ENCODE assay signal across 1 cellular context in genomic region chr6:5143625-5144311, GRCh38.
A peak's percentile ranks its signal among the peaks of the same experiment; 100 is the strongest.
TF ChIP-seq lines count a peak whose summit lies in the region.

No MANE protein-coding gene starts in this region.

TF ChIP-seq in HepG2, 621 proteins besides CTCF, POLR2A, EP300 and RAD21 (continued from another document and continues in another):
- TF ChIP-seq ZBED4 (CRISPR knock-in tag; IDR thresholded peaks at IDR 0.05; ENCODE audit: borderline replicate concordance) = 0 out of 2 replicates have a peak, but pooled peaks have one; percentile 60
- TF ChIP-seq SALL2 (CRISPR knock-in tag; IDR thresholded peaks at IDR 0.05) = no peak
- no peak for TF ChIP-seq TRAFD1 (CRISPR knock-in tag; IDR thresholded peaks at IDR 0.05; ENCODE audit: borderline replicate concordance)
- TF ChIP-seq ATRX (CRISPR knock-in tag; IDR thresholded peaks at IDR 0.05; ENCODE audit: borderline replicate concordance) = no peak
- 0 out of 2 replicates have a peak, but pooled peaks have one; percentile 67 for TF ChIP-seq ZNF124 (CRISPR knock-in tag; IDR thresholded peaks at IDR 0.05)
- TF ChIP-seq PHF21A (CRISPR knock-in tag; IDR thresholded peaks at IDR 0.05) = no peak
- no peak for TF ChIP-seq GTF2F1 (IDR thresholded peaks at IDR 0.05; ENCODE audit: low read length)
- TF ChIP-seq ZFP37 (CRISPR knock-in tag; IDR thresholded peaks at IDR 0.05; ENCODE audit: borderline replicate concordance) = no peak
- no peak for TF ChIP-seq CCDC6 (CRISPR knock-in tag; IDR thresholded peaks at IDR 0.05)
- no peak for TF ChIP-seq ZNF138 (CRISPR knock-in tag; IDR thresholded peaks at IDR 0.05; ENCODE audit: low read depth)
- no peak for TF ChIP-seq LCORL (IDR thresholded peaks at IDR 0.05)
- TF ChIP-seq LCORL (CRISPR knock-in tag; IDR thresholded peaks at IDR 0.05) = no peak
- TF ChIP-seq ZNF746 (CRISPR knock-in tag; IDR thresholded peaks at IDR 0.05) = no peak
- no peak for TF ChIP-seq ZNF792 (CRISPR knock-in tag; IDR thresholded peaks at IDR 0.05)
- no peak for TF ChIP-seq ZNF180 (CRISPR knock-in tag; IDR thresholded peaks at IDR 0.05; ENCODE audit: borderline replicate concordance, low read depth)
- no peak for TF ChIP-seq NFE2 (CRISPR knock-in tag; IDR thresholded peaks at IDR 0.05)
- no peak for TF ChIP-seq SMAD1 (CRISPR knock-in tag; IDR thresholded peaks at IDR 0.05; ENCODE audit: borderline replicate concordance, low read depth)
- TF ChIP-seq IKZF1 (IDR thresholded peaks at IDR 0.05) = no peak
- TF ChIP-seq GABPB1 (CRISPR knock-in tag; IDR thresholded peaks at IDR 0.05) = no peak
- no peak for TF ChIP-seq ZNF484 (CRISPR knock-in tag; IDR thresholded peaks at IDR 0.05; ENCODE audit: borderline replicate concordance, low read depth)
- TF ChIP-seq RFXANK (CRISPR knock-in tag; IDR thresholded peaks at IDR 0.05) = peak; percentile 80; the same call in 1 of the 2 replicates
- TF ChIP-seq YEATS4 (CRISPR knock-in tag; IDR thresholded peaks at IDR 0.05; ENCODE audit: borderline replicate concordance) = no peak
- 0 out of 2 replicates have a peak, but pooled peaks have one; percentile 35 for TF ChIP-seq KLF11 (CRISPR knock-in tag; IDR thresholded peaks at IDR 0.05)
- TF ChIP-seq GATAD2A (CRISPR knock-in tag; IDR thresholded peaks at IDR 0.05) = peak; percentile 45; the same call in 1 of the 2 replicates
- TF ChIP-seq ZNF207 (IDR thresholded peaks at IDR 0.05; ENCODE audit: borderline replicate concordance) = no peak
- TF ChIP-seq POLR2AphosphoS2 (IDR thresholded peaks at IDR 0.05; ENCODE audit: low read depth, low read length) = no peak
- TF ChIP-seq NR0B2 (CRISPR knock-in tag; IDR thresholded peaks at IDR 0.05) = no peak
- no peak for TF ChIP-seq ZFP1 (CRISPR knock-in tag; IDR thresholded peaks at IDR 0.05)
- 0 out of 2 replicates have a peak, but pooled peaks have one; percentile 9 for TF ChIP-seq HOMEZ (CRISPR knock-in tag; IDR thresholded peaks at IDR 0.05; ENCODE audit: low read depth)
- TF ChIP-seq NCOA5 (CRISPR knock-in tag; IDR thresholded peaks at IDR 0.05) = no peak
- no peak for TF ChIP-seq JUN (CRISPR knock-in tag; IDR thresholded peaks at IDR 0.05)
- TF ChIP-seq ZSCAN25 (CRISPR knock-in tag; IDR thresholded peaks at IDR 0.05) = no peak
- no peak for TF ChIP-seq ZNF546 (CRISPR knock-in tag; conservative IDR thresholded peaks at IDR 0.05)
- TF ChIP-seq SP5 (CRISPR knock-in tag; IDR thresholded peaks at IDR 0.05; ENCODE audit: borderline replicate concordance, low read depth) = no peak
- no peak for TF ChIP-seq GLMP (CRISPR knock-in tag; IDR thresholded peaks at IDR 0.05; ENCODE audit: borderline replicate concordance)
- peak in 1 of 2 experiments; percentile 45; a peak in 1 of 4 replicates for TF ChIP-seq HMGXB4 (CRISPR knock-in tag; IDR thresholded peaks at IDR 0.05; ENCODE audit: borderline replicate concordance in 1 of 2, low read depth in 1 of 2)
- TF ChIP-seq ZBTB26 (CRISPR knock-in tag; IDR thresholded peaks at IDR 0.05; ENCODE audit: borderline replicate concordance) = no peak
- TF ChIP-seq ERF (CRISPR knock-in tag; IDR thresholded peaks at IDR 0.05) = peak; percentile 79
- no peak for TF ChIP-seq UBTF (CRISPR knock-in tag; IDR thresholded peaks at IDR 0.05)
- TF ChIP-seq ZNF75D (CRISPR knock-in tag; IDR thresholded peaks at IDR 0.05; ENCODE audit: borderline replicate concordance) = no peak
- TF ChIP-seq NRL (CRISPR knock-in tag; IDR thresholded peaks at IDR 0.05; ENCODE audit: borderline replicate concordance) = no peak
- TF ChIP-seq TEAD3 (CRISPR knock-in tag; optimal IDR thresholded peaks at IDR 0.05; ENCODE audit: borderline replicate concordance) = peak; percentile 78
- TF ChIP-seq RFX3 (CRISPR knock-in tag; IDR thresholded peaks at IDR 0.05) = no peak
- no peak for TF ChIP-seq MXD3 (CRISPR knock-in tag; IDR thresholded peaks at IDR 0.05)
- TF ChIP-seq NFE2L2 (IDR thresholded peaks at IDR 0.05; ENCODE audit: low read length) = no peak
- TF ChIP-seq SP140L (CRISPR knock-in tag; IDR thresholded peaks at IDR 0.05; ENCODE audit: borderline replicate concordance) = 0 out of 2 replicates have a peak, but pooled peaks have one; percentile 58
- no peak for TF ChIP-seq DPF2 (CRISPR knock-in tag; IDR thresholded peaks at IDR 0.05; ENCODE audit: borderline replicate concordance, low read depth)
- no peak for TF ChIP-seq ZNF451 (CRISPR knock-in tag; IDR thresholded peaks at IDR 0.05)
- no peak for TF ChIP-seq NR2F2 (IDR thresholded peaks at IDR 0.05; ENCODE audit: borderline replicate concordance, low read depth)
- no peak for TF ChIP-seq ZNF225 (CRISPR knock-in tag; IDR thresholded peaks at IDR 0.05)
- no peak for TF ChIP-seq NR2C2 (CRISPR knock-in tag; IDR thresholded peaks at IDR 0.05; ENCODE audit: borderline replicate concordance)
- TF ChIP-seq EZH2 (conservative IDR thresholded peaks at IDR 0.05; ENCODE audit: low read depth, low read length) = no peak
- no peak for TF ChIP-seq KDM1A (CRISPR knock-in tag; IDR thresholded peaks at IDR 0.05)
- no peak for TF ChIP-seq SYNCRIP (IDR thresholded peaks at IDR 0.05; ENCODE audit: insufficient read depth, low read depth, low read length)
- no peak for TF ChIP-seq TBL1XR1 (IDR thresholded peaks at IDR 0.05; ENCODE audit: borderline replicate concordance, low read length, partially characterized antibody)
- no peak for TF ChIP-seq RAD51 (IDR thresholded peaks at IDR 0.05; ENCODE audit: borderline replicate concordance)
- TF ChIP-seq SOX13 (IDR thresholded peaks at IDR 0.05) = no peak
- TF ChIP-seq SOX13 (CRISPR knock-in tag; conservative IDR thresholded peaks at IDR 0.05 in 1 of 2, IDR thresholded peaks at IDR 0.05 in 1 of 2) = 0 out of 4 replicates have a peak, but pooled peaks of 1 of the 2 experiments have one; percentile 20
- no peak for TF ChIP-seq ZNF382 (CRISPR knock-in tag; IDR thresholded peaks at IDR 0.05; ENCODE audit: borderline replicate concordance)
- TF ChIP-seq JARID2 (CRISPR knock-in tag; IDR thresholded peaks at IDR 0.05; ENCODE audit: insufficient replicate concordance) = no peak
